19 cellular contexts compared by ENCODE assay signal in genomic region chr4:122960298-122960985, GRCh38. TPM values are rescaled to one million over a fixed set of nuclear protein-coding genes. Genes with fewer than 3 reads are reported as not detected.
DNase-seq lines count a peak whose midpoint lies in the region; ATAC-seq and TF ChIP-seq lines count a peak whose summit lies in the region.
"Had no signal": no experiment of that assay in that cellular context is flagged by ENCODE, and none has a peak within 500 bp of the region (broad histone marks: within the 10 kb centered on the region; RNA-seq: fewer than 3 reads in every experiment).

No MANE protein-coding gene starts in this region.

- TF ChIP-seq EP300 in sigmoid colon (IDR thresholded peaks at IDR 0.05), result no peak

- TF ChIP-seq CTCF in choroid plexus epithelial cell (conservative IDR thresholded peaks at IDR 0.05; ENCODE audit: low read depth, low read length) (no peak), sigmoid colon (IDR thresholded peaks at IDR 0.05) (no peak)

- no peaks in the 10 kb centered on the region for H3K27me3 ChIP-seq in sigmoid colon
- H3K27me3 ChIP-seq: Peyer's patch had no signal

- H3K4me1 ChIP-seq in sigmoid colon, result peaks cover 0 to 58% (median 54%) of the 10 kb centered on the region in 4 donors
- H3K4me1 ChIP-seq: Peyer's patch had no signal

- WGBS in sigmoid colon, 2 donors, result 66% methylated on average over 4 of the region's 4 CpGs

- no peaks in the 10 kb centered on the region for H3K36me3 ChIP-seq in sigmoid colon
- H3K36me3 ChIP-seq: Peyer's patch had no signal

- H3K4me3 ChIP-seq in choroid plexus epithelial cell (ENCODE audit: low read depth, low read length), result no peak overlapping the region
- H3K4me3 ChIP-seq in sigmoid colon, result no peak overlapping the region
- H3K4me3 ChIP-seq: GM23248, Peyer's patch had no signal

- no peak for ATAC-seq in HG03196 (IDR thresholded peaks at IDR 0.05; ENCODE audit: unreplicated experiment)
- no peak for ATAC-seq in GM21737 (IDR thresholded peaks at IDR 0.05; ENCODE audit: unreplicated experiment)
- ATAC-seq in HG02588 (IDR thresholded peaks at IDR 0.05; ENCODE audit: unreplicated experiment), result no peak

- peak; percentile 59 for DNase-seq in EH (ENCODE audit: low read depth)
- DNase-seq in choroid plexus epithelial cell (ENCODE audit: low read depth), result peak; percentile 7
- peak; percentile 4 for DNase-seq in hepatic stellate cell (ENCODE audit: low spot score)
- no peak for DNase-seq in sigmoid colon
- DNase-seq in cerebellum (ENCODE audit: low spot score), result no peak
- DNase-seq: Calu3; CD4-positive, alpha-beta T cell; DMS79 treated with DMSO at 0.1 percent for 48 hours; GDM1; GM23248; MM.1S; NCI-H1105 treated with DMSO at 0.1 percent for 48 hours; NCI-H187; NCI-H69; Peyer's patch; Right ventricle myocardium superior had no signal

- no peak for TF ChIP-seq POLR2A in sigmoid colon (IDR thresholded peaks at IDR 0.05)

- peak overlapping the region; percentile 9 to 68 (median 26) for H3K27ac ChIP-seq in sigmoid colon
- H3K27ac ChIP-seq: GM23248 had no signal

- intact Hi-C loops in sigmoid colon (cut with DNase I), result no loop called here

- no peaks in the 10 kb centered on the region for H3K9me3 ChIP-seq in sigmoid colon
- H3K9me3 ChIP-seq: Peyer's patch had no signal

RNA-seq across cellular contexts. Expression of gene NUDT6, which starts 38.0 kb away (rescaled TPM):
- total RNA-seq in sigmoid colon, result 1 to 10 TPM; 5.0 to 9.4 (median 7.2) TPM
- polyA plus RNA-seq in sigmoid colon, result 10 to 100 TPM in 1 of 3 donors, 1 to 10 TPM in 2; 5.9 to 10.4 (median 9.0) TPM
- total RNA-seq in cerebellum, result 11.5 TPM

Comparison
In these comparisons a context has a peak if more than half of its experiments do, and no peak if none do; other contexts are left out.
1. DNase-seq: peak in EH (single experiment), choroid plexus epithelial cell (single experiment) and hepatic stellate cell (single experiment); none in sigmoid colon (single experiment) and cerebellum (single experiment).